1 cellular context compared by ENCODE assay signal in genomic region chr2:189382668-189383067, GRCh38.
TF ChIP-seq lines count a peak whose summit lies in the region.

No MANE protein-coding gene starts in this region.

TF ChIP-seq in GM23338, 12 proteins besides CTCF, POLR2A, EP300 and RAD21:
- TF ChIP-seq STAT1 (IDR thresholded peaks at IDR 0.05; ENCODE audit: unreplicated experiment) (no peak), ZNF462 (CRISPR knock-in tag; IDR thresholded peaks at IDR 0.05) (no peak)
